Comparison of ENCODE assay signal across 6 cellular contexts in the genomic region with DNA sequence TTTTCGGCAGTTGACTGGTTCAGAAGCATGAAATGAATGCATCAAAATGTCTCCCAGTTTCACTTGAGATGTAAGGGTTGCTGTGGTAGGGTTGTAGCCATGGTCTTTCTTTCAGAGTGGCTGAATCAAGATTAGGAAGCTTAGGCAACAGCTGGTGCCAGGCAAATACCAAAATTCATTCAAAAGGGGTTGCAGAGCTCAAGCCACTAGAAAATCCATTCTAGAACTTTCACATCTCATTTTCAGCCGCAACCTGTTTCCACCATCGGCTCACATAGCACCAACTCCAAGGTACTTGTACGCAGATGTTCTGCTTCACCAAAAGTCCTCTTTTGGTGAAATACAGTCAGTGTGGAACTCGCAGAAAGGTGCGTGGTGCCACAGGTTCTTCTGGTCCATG.
"Had no signal": no experiment of that assay in that cellular context is flagged by ENCODE, and none has a peak within 500 bp of the region (broad histone marks: within the 10 kb centered on the region; RNA-seq: fewer than 3 reads in every experiment).

No MANE protein-coding gene starts in this region.

- H3K4me3 ChIP-seq: GM23338 had no signal

- H2AFZ ChIP-seq: GM23338 had no signal

- H3K9me3 Mint-ChIP-seq: GM23338 had no signal

- H3K27me3 Mint-ChIP-seq: IgD-negative memory B cell had no signal

- H3K4me2 ChIP-seq: GM23338 had no signal

- H3K27ac Mint-ChIP-seq: GM23338, H9, IgD-negative memory B cell had no signal

- H3K4me3 Mint-ChIP-seq: GM23338, H9, IgD-negative memory B cell had no signal

- H3K4me1 Mint-ChIP-seq: GM23338, H9, IgD-negative memory B cell had no signal

- ATAC-seq: GM23338, HepG2 had no signal

- H3K27ac ChIP-seq: HL-60 had no signal

- DNase-seq: H9, HCEC 1CT had no signal
